ENCODE assay signal across 1 cellular context in the genomic region with DNA sequence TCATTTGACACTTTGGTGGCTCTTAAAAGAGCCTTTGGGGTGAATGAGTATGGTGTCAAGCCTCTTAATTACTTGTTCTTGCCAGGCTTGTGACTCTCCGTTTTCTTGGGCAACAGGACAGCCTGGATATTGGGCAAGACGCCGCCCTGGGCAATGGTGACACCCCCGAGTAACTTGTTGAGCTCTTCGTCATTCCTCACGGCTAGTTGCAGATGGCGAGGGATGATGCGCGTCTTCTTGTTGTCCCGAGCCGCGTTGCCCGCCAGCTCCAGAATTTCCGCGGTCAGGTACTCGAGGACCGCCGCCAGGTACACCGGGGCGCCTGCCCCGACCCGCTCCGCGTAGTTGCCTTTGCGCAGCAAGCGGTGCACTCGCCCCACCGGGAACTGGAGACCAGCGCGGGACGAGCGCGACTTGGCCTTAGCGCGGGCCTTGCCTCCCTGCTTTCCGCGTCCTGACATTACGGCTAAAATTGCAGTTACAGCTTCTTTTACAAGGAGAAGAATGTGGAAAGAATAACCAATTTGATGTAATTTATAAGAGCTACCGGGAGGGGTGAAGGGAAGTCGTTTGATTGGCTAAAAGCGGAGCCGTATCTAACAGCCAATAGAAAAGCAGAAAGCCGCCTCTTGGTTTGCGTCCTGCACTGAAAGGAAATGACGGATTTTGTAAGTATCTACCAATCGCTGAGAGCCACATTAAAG.
TF ChIP-seq lines count a peak whose summit lies in the region.

No MANE protein-coding gene starts in this region.

TF ChIP-seq in HepG2, 621 proteins besides CTCF, POLR2A, EP300 and RAD21 (continued from another document and continues in another):
- no peak for TF ChIP-seq KAT2B (IDR thresholded peaks at IDR 0.05; ENCODE audit: borderline replicate concordance, low read depth, low read length)
- TF ChIP-seq, protein P1, sequence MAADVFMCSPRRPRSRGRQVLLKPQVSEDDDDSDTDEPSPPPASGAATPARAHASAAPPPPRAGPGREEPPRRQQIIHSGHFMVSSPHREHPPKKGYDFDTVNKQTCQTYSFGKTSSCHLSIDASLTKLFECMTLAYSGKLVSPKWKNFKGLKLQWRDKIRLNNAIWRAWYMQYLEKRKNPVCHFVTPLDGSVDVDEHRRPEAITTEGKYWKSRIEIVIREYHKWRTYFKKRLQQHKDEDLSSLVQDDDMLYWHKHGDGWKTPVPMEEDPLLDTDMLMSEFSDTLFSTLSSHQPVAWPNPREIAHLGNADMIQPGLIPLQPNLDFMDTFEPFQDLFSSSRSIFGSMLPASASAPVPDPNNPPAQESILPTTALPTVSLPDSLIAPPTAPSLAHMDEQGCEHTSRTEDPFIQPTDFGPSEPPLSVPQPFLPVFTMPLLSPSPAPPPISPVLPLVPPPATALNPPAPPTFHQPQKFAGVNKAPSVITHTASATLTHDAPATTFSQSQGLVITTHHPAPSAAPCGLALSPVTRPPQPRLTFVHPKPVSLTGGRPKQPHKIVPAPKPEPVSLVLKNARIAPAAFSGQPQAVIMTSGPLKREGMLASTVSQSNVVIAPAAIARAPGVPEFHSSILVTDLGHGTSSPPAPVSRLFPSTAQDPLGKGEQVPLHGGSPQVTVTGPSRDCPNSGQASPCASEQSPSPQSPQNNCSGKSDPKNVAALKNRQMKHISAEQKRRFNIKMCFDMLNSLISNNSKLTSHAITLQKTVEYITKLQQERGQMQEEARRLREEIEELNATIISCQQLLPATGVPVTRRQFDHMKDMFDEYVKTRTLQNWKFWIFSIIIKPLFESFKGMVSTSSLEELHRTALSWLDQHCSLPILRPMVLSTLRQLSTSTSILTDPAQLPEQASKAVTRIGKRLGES (CRISPR knock-in tag; IDR thresholded peaks at IDR 0.05; ENCODE audit: borderline replicate concordance): no peak
- TF ChIP-seq, protein P2, sequence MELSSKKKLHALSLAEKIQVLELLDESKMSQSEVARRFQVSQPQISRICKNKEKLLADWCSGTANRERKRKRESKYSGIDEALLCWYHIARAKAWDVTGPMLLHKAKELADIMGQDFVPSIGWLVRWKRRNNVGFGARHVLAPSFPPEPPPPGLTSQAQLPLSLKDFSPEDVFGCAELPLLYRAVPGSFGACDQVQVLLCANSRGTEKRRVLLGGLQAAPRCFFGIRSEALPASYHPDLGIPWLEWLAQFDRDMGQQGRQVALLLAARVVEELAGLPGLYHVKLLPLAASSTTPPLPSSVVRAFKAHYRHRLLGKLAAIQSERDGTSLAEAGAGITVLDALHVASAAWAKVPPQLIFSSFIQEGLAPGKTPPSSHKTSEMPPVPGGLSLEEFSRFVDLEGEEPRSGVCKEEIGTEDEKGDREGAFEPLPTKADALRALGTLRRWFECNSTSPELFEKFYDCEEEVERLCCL (CRISPR knock-in tag; IDR thresholded peaks at IDR 0.05; ENCODE audit: borderline replicate concordance): no peak
- TF ChIP-seq, protein P3, sequence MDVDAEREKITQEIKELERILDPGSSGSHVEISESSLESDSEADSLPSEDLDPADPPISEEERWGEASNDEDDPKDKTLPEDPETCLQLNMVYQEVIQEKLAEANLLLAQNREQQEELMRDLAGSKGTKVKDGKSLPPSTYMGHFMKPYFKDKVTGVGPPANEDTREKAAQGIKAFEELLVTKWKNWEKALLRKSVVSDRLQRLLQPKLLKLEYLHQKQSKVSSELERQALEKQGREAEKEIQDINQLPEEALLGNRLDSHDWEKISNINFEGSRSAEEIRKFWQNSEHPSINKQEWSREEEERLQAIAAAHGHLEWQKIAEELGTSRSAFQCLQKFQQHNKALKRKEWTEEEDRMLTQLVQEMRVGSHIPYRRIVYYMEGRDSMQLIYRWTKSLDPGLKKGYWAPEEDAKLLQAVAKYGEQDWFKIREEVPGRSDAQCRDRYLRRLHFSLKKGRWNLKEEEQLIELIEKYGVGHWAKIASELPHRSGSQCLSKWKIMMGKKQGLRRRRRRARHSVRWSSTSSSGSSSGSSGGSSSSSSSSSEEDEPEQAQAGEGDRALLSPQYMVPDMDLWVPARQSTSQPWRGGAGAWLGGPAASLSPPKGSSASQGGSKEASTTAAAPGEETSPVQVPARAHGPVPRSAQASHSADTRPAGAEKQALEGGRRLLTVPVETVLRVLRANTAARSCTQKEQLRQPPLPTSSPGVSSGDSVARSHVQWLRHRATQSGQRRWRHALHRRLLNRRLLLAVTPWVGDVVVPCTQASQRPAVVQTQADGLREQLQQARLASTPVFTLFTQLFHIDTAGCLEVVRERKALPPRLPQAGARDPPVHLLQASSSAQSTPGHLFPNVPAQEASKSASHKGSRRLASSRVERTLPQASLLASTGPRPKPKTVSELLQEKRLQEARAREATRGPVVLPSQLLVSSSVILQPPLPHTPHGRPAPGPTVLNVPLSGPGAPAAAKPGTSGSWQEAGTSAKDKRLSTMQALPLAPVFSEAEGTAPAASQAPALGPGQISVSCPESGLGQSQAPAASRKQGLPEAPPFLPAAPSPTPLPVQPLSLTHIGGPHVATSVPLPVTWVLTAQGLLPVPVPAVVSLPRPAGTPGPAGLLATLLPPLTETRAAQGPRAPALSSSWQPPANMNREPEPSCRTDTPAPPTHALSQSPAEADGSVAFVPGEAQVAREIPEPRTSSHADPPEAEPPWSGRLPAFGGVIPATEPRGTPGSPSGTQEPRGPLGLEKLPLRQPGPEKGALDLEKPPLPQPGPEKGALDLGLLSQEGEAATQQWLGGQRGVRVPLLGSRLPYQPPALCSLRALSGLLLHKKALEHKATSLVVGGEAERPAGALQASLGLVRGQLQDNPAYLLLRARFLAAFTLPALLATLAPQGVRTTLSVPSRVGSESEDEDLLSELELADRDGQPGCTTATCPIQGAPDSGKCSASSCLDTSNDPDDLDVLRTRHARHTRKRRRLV (CRISPR knock-in tag; IDR thresholded peaks at IDR 0.05): no peak
- peak; percentile 87; the same call in 1 of the 2 replicates for TF ChIP-seq ZNF33B (CRISPR knock-in tag; IDR thresholded peaks at IDR 0.05)
- TF ChIP-seq AGO2 (optimal IDR thresholded peaks at IDR 0.05; ENCODE audit: low read depth, low read length): peak; percentile 100
- no peak for TF ChIP-seq PAF1 (CRISPR knock-in tag; IDR thresholded peaks at IDR 0.05)
- TF ChIP-seq, protein P4, sequence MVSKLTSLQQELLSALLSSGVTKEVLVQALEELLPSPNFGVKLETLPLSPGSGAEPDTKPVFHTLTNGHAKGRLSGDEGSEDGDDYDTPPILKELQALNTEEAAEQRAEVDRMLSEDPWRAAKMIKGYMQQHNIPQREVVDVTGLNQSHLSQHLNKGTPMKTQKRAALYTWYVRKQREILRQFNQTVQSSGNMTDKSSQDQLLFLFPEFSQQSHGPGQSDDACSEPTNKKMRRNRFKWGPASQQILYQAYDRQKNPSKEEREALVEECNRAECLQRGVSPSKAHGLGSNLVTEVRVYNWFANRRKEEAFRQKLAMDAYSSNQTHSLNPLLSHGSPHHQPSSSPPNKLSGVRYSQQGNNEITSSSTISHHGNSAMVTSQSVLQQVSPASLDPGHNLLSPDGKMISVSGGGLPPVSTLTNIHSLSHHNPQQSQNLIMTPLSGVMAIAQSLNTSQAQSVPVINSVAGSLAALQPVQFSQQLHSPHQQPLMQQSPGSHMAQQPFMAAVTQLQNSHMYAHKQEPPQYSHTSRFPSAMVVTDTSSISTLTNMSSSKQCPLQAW (CRISPR knock-in tag; IDR thresholded peaks at IDR 0.05): no peak
- TF ChIP-seq ZBTB7B (CRISPR knock-in tag; IDR thresholded peaks at IDR 0.05): no peak
- no peak for TF ChIP-seq BRCA1 (CRISPR knock-in tag; IDR thresholded peaks at IDR 0.05)
- TF ChIP-seq POLR2AphosphoS5 (IDR thresholded peaks at IDR 0.05; ENCODE audit: low read depth, low read length): peak; percentile 76
- TF ChIP-seq CC2D1A (CRISPR knock-in tag; IDR thresholded peaks at IDR 0.05): no peak
- no peak for TF ChIP-seq PTBP1 (IDR thresholded peaks at IDR 0.05; ENCODE audit: low read depth, low read length, poor library complexity, severe bottlenecking)
- TF ChIP-seq HES4 (CRISPR knock-in tag; IDR thresholded peaks at IDR 0.05; ENCODE audit: borderline replicate concordance): no peak
- TF ChIP-seq, protein P5, sequence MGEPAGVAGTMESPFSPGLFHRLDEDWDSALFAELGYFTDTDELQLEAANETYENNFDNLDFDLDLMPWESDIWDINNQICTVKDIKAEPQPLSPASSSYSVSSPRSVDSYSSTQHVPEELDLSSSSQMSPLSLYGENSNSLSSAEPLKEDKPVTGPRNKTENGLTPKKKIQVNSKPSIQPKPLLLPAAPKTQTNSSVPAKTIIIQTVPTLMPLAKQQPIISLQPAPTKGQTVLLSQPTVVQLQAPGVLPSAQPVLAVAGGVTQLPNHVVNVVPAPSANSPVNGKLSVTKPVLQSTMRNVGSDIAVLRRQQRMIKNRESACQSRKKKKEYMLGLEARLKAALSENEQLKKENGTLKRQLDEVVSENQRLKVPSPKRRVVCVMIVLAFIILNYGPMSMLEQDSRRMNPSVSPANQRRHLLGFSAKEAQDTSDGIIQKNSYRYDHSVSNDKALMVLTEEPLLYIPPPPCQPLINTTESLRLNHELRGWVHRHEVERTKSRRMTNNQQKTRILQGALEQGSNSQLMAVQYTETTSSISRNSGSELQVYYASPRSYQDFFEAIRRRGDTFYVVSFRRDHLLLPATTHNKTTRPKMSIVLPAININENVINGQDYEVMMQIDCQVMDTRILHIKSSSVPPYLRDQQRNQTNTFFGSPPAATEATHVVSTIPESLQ (CRISPR knock-in tag; conservative IDR thresholded peaks at IDR 0.05): no peak
- no peak for TF ChIP-seq JUN (CRISPR knock-in tag; IDR thresholded peaks at IDR 0.05)
- no peak for TF ChIP-seq CBX1 (IDR thresholded peaks at IDR 0.05; ENCODE audit: low read depth)
- TF ChIP-seq ZNF441 (CRISPR knock-in tag; IDR thresholded peaks at IDR 0.05; ENCODE audit: borderline replicate concordance): no peak
- peak; percentile 53; the same call in 1 of the 2 replicates for TF ChIP-seq KDM3A (CRISPR knock-in tag; IDR thresholded peaks at IDR 0.05; ENCODE audit: low read depth)
- TF ChIP-seq SMAD1 (CRISPR knock-in tag; IDR thresholded peaks at IDR 0.05; ENCODE audit: borderline replicate concordance, low read depth): no peak
- TF ChIP-seq, protein P6, sequence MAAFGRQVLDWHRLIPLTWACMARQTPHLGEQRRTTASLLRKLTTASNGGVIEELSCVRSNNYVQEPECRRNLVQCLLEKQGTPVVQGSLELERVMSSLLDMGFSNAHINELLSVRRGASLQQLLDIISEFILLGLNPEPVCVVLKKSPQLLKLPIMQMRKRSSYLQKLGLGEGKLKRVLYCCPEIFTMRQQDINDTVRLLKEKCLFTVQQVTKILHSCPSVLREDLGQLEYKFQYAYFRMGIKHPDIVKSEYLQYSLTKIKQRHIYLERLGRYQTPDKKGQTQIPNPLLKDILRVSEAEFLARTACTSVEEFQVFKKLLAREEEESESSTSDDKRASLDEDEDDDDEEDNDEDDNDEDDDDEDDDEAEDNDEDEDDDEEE (CRISPR knock-in tag; IDR thresholded peaks at IDR 0.05): no peak
- TF ChIP-seq, protein P7, sequence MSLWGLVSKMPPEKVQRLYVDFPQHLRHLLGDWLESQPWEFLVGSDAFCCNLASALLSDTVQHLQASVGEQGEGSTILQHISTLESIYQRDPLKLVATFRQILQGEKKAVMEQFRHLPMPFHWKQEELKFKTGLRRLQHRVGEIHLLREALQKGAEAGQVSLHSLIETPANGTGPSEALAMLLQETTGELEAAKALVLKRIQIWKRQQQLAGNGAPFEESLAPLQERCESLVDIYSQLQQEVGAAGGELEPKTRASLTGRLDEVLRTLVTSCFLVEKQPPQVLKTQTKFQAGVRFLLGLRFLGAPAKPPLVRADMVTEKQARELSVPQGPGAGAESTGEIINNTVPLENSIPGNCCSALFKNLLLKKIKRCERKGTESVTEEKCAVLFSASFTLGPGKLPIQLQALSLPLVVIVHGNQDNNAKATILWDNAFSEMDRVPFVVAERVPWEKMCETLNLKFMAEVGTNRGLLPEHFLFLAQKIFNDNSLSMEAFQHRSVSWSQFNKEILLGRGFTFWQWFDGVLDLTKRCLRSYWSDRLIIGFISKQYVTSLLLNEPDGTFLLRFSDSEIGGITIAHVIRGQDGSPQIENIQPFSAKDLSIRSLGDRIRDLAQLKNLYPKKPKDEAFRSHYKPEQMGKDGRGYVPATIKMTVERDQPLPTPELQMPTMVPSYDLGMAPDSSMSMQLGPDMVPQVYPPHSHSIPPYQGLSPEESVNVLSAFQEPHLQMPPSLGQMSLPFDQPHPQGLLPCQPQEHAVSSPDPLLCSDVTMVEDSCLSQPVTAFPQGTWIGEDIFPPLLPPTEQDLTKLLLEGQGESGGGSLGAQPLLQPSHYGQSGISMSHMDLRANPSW (CRISPR knock-in tag; IDR thresholded peaks at IDR 0.05; ENCODE audit: borderline replicate concordance): no peak
- peak; percentile 18; the same call in 1 of the 2 replicates for TF ChIP-seq ZSCAN29 (CRISPR knock-in tag; conservative IDR thresholded peaks at IDR 0.05)
- TF ChIP-seq, protein P8, sequence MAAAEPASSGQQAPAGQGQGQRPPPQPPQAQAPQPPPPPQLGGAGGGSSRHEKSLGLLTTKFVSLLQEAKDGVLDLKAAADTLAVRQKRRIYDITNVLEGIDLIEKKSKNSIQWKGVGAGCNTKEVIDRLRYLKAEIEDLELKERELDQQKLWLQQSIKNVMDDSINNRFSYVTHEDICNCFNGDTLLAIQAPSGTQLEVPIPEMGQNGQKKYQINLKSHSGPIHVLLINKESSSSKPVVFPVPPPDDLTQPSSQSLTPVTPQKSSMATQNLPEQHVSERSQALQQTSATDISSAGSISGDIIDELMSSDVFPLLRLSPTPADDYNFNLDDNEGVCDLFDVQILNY (CRISPR knock-in tag; conservative IDR thresholded peaks at IDR 0.05): no peak
- TF ChIP-seq ZNF264 (CRISPR knock-in tag; IDR thresholded peaks at IDR 0.05): peak; percentile 33; the same call in 1 of the 2 replicates
- TF ChIP-seq ZNF3 (CRISPR knock-in tag; IDR thresholded peaks at IDR 0.05): no peak
- no peak for TF ChIP-seq HNRNPK (IDR thresholded peaks at IDR 0.05; ENCODE audit: low read depth, low read length, poor library complexity, severe bottlenecking)
- TF ChIP-seq, protein P9, sequence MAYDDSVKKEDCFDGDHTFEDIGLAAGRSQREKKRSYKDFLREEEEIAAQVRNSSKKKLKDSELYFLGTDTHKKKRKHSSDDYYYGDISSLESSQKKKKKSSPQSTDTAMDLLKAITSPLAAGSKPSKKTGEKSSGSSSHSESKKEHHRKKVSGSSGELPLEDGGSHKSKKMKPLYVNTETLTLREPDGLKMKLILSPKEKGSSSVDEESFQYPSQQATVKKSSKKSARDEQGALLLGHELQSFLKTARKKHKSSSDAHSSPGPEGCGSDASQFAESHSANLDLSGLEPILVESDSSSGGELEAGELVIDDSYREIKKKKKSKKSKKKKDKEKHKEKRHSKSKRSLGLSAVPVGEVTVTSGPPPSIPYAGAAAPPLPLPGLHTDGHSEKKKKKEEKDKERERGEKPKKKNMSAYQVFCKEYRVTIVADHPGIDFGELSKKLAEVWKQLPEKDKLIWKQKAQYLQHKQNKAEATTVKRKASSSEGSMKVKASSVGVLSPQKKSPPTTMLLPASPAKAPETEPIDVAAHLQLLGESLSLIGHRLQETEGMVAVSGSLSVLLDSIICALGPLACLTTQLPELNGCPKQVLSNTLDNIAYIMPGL (CRISPR knock-in tag; IDR thresholded peaks at IDR 0.05; ENCODE audit: borderline replicate concordance in 1 of 2, low read depth in 1 of 2): peak in 1 of 2 experiments; percentile 21; a peak in 2 of 4 replicates
- peak; percentile 16; the same call in 1 of the 2 replicates for TF ChIP-seq ZNF136 (CRISPR knock-in tag; IDR thresholded peaks at IDR 0.05; ENCODE audit: low read depth)
- TF ChIP-seq, protein P10, sequence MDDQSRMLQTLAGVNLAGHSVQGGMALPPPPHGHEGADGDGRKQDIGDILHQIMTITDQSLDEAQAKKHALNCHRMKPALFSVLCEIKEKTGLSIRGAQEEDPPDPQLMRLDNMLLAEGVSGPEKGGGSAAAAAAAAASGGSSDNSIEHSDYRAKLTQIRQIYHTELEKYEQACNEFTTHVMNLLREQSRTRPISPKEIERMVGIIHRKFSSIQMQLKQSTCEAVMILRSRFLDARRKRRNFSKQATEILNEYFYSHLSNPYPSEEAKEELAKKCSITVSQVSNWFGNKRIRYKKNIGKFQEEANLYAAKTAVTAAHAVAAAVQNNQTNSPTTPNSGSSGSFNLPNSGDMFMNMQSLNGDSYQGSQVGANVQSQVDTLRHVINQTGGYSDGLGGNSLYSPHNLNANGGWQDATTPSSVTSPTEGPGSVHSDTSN (CRISPR knock-in tag; IDR thresholded peaks at IDR 0.05; ENCODE audit: borderline replicate concordance): 0 out of 2 replicates have a peak, but pooled peaks have one; percentile 43
- no peak; the same call in 1 of the 2 replicates for TF ChIP-seq MAF1 (CRISPR knock-in tag; IDR thresholded peaks at IDR 0.05; ENCODE audit: borderline replicate concordance)
